8 cellular contexts compared by ENCODE assay signal in genomic region chr12:120530315-120530697, GRCh38. TPM values are rescaled to one million over a fixed set of nuclear protein-coding genes. Genes with fewer than 3 reads are reported as not detected.
A peak's percentile ranks its signal among the peaks of the same experiment; 100 is the strongest.
DNase-seq lines count a peak whose midpoint lies in the region; FAIRE-seq and TF ChIP-seq lines count a peak whose summit lies in the region.
"Not testable (repeated sequence)": the region's sequence is repeated elsewhere in the genome, so short reads cannot be mapped to it uniquely, and the experiment has no call there.

No MANE protein-coding gene starts in this region.

- not testable (repeated sequence) for H3K9me1 ChIP-seq in keratinocyte (ENCODE audit: control insufficient read depth, extremely low read depth, insufficient read depth, low read length)

- FAIRE-seq in keratinocyte (lab: Jason Lieb, UNC): not testable (repeated sequence)

- H3K27ac ChIP-seq in dorsolateral prefrontal cortex (peak overlapping the region in 58 of 59 donors; percentile 77 to 99 (median 93)), keratinocyte (ENCODE audit: control insufficient read depth, insufficient read depth, low read length) (peak overlapping the region; percentile 97), neutrophil (peak overlapping the region; percentile 86)

- not testable (repeated sequence) for DNase-seq in AG10803 (ENCODE audit: low read depth); HFF-Myc (ENCODE audit: extremely low read depth, low read depth); T-helper 2 cell treated with Interferon-gamma antibody and Interleukin-4, amounts not matched to agents 5 μg/mL and 100 μg/mL, for 36 hours (ENCODE audit: low spot score); dorsolateral prefrontal cortex; keratinocyte (ENCODE audit: low read depth, low spot score)

- H3K4me2 ChIP-seq in keratinocyte (ENCODE audit: control insufficient read depth, extremely low read depth, insufficient read depth, low read depth, low read length): peak overlapping the region; percentile 99

- H3K4me1 ChIP-seq in keratinocyte (ENCODE audit: control insufficient read depth, extremely low read depth, insufficient read depth, low read length) (peaks cover 18% of the 10 kb centered on the region), neutrophil (ENCODE audit: control insufficient read depth in 1 of 2, insufficient read depth in 1 of 2, low read depth in 1 of 2, low read length in 1 of 2) (peaks cover 25 to 31% of the 10 kb centered on the region in 2 experiments)

- H3K9me3 ChIP-seq in keratinocyte (ENCODE audit: control insufficient read depth, low read depth, low read length); neutrophil: not testable (repeated sequence)

- peak overlapping the region; percentile 99 for H3K9ac ChIP-seq in keratinocyte (ENCODE audit: control insufficient read depth, extremely low read depth, insufficient read depth, low read length)

- H3K36me3 ChIP-seq in keratinocyte (ENCODE audit: control insufficient read depth in 2 of 2, extremely low read depth in 1 of 2, insufficient read depth in 2 of 2, low read length in 2 of 2); neutrophil: not testable (repeated sequence)

- H2AFZ ChIP-seq in keratinocyte (ENCODE audit: control insufficient read depth, low read length): peak overlapping the region; percentile 95

- not testable (repeated sequence) for H3K36me3 Mint-ChIP-seq in T-helper 2 cell treated with Interferon-gamma antibody and Interleukin-4, amounts not matched to agents 5 μg/mL and 100 μg/mL, for 36 hours (ENCODE audit: low read depth); activated naive CD4-positive, alpha-beta T cell treated with anti-CD3 and anti-CD28 coated beads, Interleukin-2, amount 50 U/mL, for 24 hours; stimulated activated naive CD8-positive, alpha-beta T cell treated with anti-CD3 and anti-CD28 coated beads, Interleukin-15, Interleukin-2, amounts not matched to agents 100 ng/mL and 50 ng/mL, for 24 hours (ENCODE audit: low read depth)

- peak overlapping the region; percentile 91 for H3K4me3 ChIP-seq in AG10803 (ENCODE audit: low read length)
- peak overlapping the region; percentile 93 for H3K4me3 ChIP-seq in HFF-Myc (replicated peaks; ENCODE audit: low read depth, low read length)
- H3K4me3 ChIP-seq in dorsolateral prefrontal cortex: peak overlapping the region in 53 of 59 donors; percentile 62 to 99 (median 88)
- peak overlapping the region; percentile 61 to 98 (median 89) for H3K4me3 ChIP-seq in keratinocyte (ENCODE audit: control insufficient read depth in 2 of 3, extremely low read depth in 1 of 3, insufficient read depth in 2 of 3, low read depth in 1 of 3, low read length in 3 of 3)
- H3K4me3 ChIP-seq in neutrophil (ENCODE audit: low read depth in 1 of 2, low read length in 1 of 2): peak overlapping the region; percentile 95 to 98

- H3K79me2 ChIP-seq in keratinocyte (ENCODE audit: control insufficient read depth, insufficient read depth, low read length): peaks cover 17% of the 10 kb centered on the region

- H3K4me1 Mint-ChIP-seq in T-helper 2 cell treated with Interferon-gamma antibody and Interleukin-4, amounts not matched to agents 5 μg/mL and 100 μg/mL, for 36 hours (ENCODE audit: low read depth): peaks cover 21% of the 10 kb centered on the region
- H3K4me1 Mint-ChIP-seq in activated naive CD4-positive, alpha-beta T cell treated with anti-CD3 and anti-CD28 coated beads, Interleukin-2, amount 50 U/mL, for 24 hours: peaks cover 22% of the 10 kb centered on the region
- peaks cover 22% of the 10 kb centered on the region for H3K4me1 Mint-ChIP-seq in stimulated activated naive CD8-positive, alpha-beta T cell treated with anti-CD3 and anti-CD28 coated beads, Interleukin-15, Interleukin-2, amounts not matched to agents 100 ng/mL and 50 ng/mL, for 24 hours (ENCODE audit: low read depth)

- not testable (repeated sequence) for H3K9me3 Mint-ChIP-seq in T-helper 2 cell treated with Interferon-gamma antibody and Interleukin-4, amounts not matched to agents 5 μg/mL and 100 μg/mL, for 36 hours; activated naive CD4-positive, alpha-beta T cell treated with anti-CD3 and anti-CD28 coated beads, Interleukin-2, amount 50 U/mL, for 24 hours; stimulated activated naive CD8-positive, alpha-beta T cell treated with anti-CD3 and anti-CD28 coated beads, Interleukin-15, Interleukin-2, amounts not matched to agents 100 ng/mL and 50 ng/mL, for 24 hours

- not testable (repeated sequence) for H3K27me3 Mint-ChIP-seq in T-helper 2 cell treated with Interferon-gamma antibody and Interleukin-4, amounts not matched to agents 5 μg/mL and 100 μg/mL, for 36 hours (ENCODE audit: low read depth); activated naive CD4-positive, alpha-beta T cell treated with anti-CD3 and anti-CD28 coated beads, Interleukin-2, amount 50 U/mL, for 24 hours; stimulated activated naive CD8-positive, alpha-beta T cell treated with anti-CD3 and anti-CD28 coated beads, Interleukin-15, Interleukin-2, amounts not matched to agents 100 ng/mL and 50 ng/mL, for 24 hours

- H3K27me3 ChIP-seq in dorsolateral prefrontal cortex; keratinocyte (ENCODE audit: control insufficient read depth, extremely low read depth, insufficient read depth, low read length); neutrophil: not testable (repeated sequence)

- H4K20me1 ChIP-seq in keratinocyte (ENCODE audit: control insufficient read depth, extremely low read depth, insufficient read depth, low read length): not testable (repeated sequence)

- peak overlapping the region; percentile 100 for H3K4me3 Mint-ChIP-seq in T-helper 2 cell treated with Interferon-gamma antibody and Interleukin-4, amounts not matched to agents 5 μg/mL and 100 μg/mL, for 36 hours
- peak overlapping the region; percentile 100 for H3K4me3 Mint-ChIP-seq in activated naive CD4-positive, alpha-beta T cell treated with anti-CD3 and anti-CD28 coated beads, Interleukin-2, amount 50 U/mL, for 24 hours
- H3K4me3 Mint-ChIP-seq in stimulated activated naive CD8-positive, alpha-beta T cell treated with anti-CD3 and anti-CD28 coated beads, Interleukin-15, Interleukin-2, amounts not matched to agents 100 ng/mL and 50 ng/mL, for 24 hours: peak overlapping the region; percentile 100

- intact Hi-C loops in dorsolateral prefrontal cortex (cut with DNase I): not testable (repeated sequence)

- H3K27ac Mint-ChIP-seq in T-helper 2 cell treated with Interferon-gamma antibody and Interleukin-4, amounts not matched to agents 5 μg/mL and 100 μg/mL, for 36 hours: peak overlapping the region; percentile 99
- H3K27ac Mint-ChIP-seq in activated naive CD4-positive, alpha-beta T cell treated with anti-CD3 and anti-CD28 coated beads, Interleukin-2, amount 50 U/mL, for 24 hours; stimulated activated naive CD8-positive, alpha-beta T cell treated with anti-CD3 and anti-CD28 coated beads, Interleukin-15, Interleukin-2, amounts not matched to agents 100 ng/mL and 50 ng/mL, for 24 hours: not testable (repeated sequence)

- dilution Hi-C loops in keratinocyte (cut with MboI; ENCODE audit: extremely low pct_ligation_motif_present, low sequenced_read_pairs): not testable (repeated sequence)

- not testable (repeated sequence) for TF ChIP-seq CTCF in AG10803 (conservative IDR thresholded peaks at IDR 0.05; ENCODE audit: low read length); HFF-Myc (IDR thresholded peaks at IDR 0.05; ENCODE audit: low read depth, low read length, missing control alignments); dorsolateral prefrontal cortex (IDR thresholded peaks at IDR 0.05 in 54 of 56, conservative IDR thresholded peaks at IDR 0.05 in 2 of 56; ENCODE audit: low read depth in 1 of 56, partially characterized antibody in 56 of 56); keratinocyte (optimal IDR thresholded peaks at IDR 0.05 in 1 of 3, IDR thresholded peaks at IDR 0.05 in 1 of 3, conservative IDR thresholded peaks at IDR 0.05 in 1 of 3; ENCODE audit: extremely low read depth in 1 of 3, insufficient read depth in 2 of 3, low read length in 3 of 3); neutrophil (IDR thresholded peaks at IDR 0.05)

RNA-seq across cellular contexts. Expression of gene COQ5, which starts 1.3 kb away (rescaled TPM):
- total RNA-seq in dorsolateral prefrontal cortex: 10 to 100 TPM; 14.4 to 30.4 (median 22.9) TPM
- polyA plus RNA-seq in keratinocyte: 23.9 to 38.7 TPM (median 27.9 TPM) in 3 replicates
- polyA plus RNA-seq in keratinocyte (2011; ENCODE audit: low read depth): 27.6 TPM
- 21.2 and 34.8 TPM in 2 replicates for polyA plus RNA-seq in keratinocyte (2011; cell fraction: cytosol; rRNA removed)
- polyA plus RNA-seq in keratinocyte (2011; cell fraction: nucleus; rRNA removed): 17.6 and 21.7 TPM in 2 replicates
- 25.6 and 25.7 TPM in 2 replicates for polyA plus RNA-seq in keratinocyte (2012; ENCODE audit: low replicate concordance)
- polyA minus RNA-seq in keratinocyte: 10.5 to 16.7 TPM (median 10.8 TPM) in 3 replicates
- polyA minus RNA-seq in keratinocyte (2011; cell fraction: cytosol; rRNA and poly(A)+ RNA removed): 12.9 TPM
- 10.1 and 10.9 TPM in 2 replicates for polyA minus RNA-seq in keratinocyte (2011; cell fraction: nucleus; rRNA and poly(A)+ RNA removed)

RNA-seq across cellular contexts. Expression of gene RNF10, which starts 3.9 kb away (rescaled TPM):
- total RNA-seq in dorsolateral prefrontal cortex: 100 to 1,000 TPM; 177 to 288 (median 215) TPM
- polyA plus RNA-seq in keratinocyte: 55.3 to 160 TPM (median 60.3 TPM) in 3 replicates
- polyA plus RNA-seq in keratinocyte (2011; ENCODE audit: low read depth): 117 TPM
- 111 and 126 TPM in 2 replicates for polyA plus RNA-seq in keratinocyte (2011; cell fraction: cytosol; rRNA removed)
- polyA plus RNA-seq in keratinocyte (2011; cell fraction: nucleus; rRNA removed): 127 and 134 TPM in 2 replicates
- polyA plus RNA-seq in keratinocyte (2012; ENCODE audit: low replicate concordance): 146 and 149 TPM in 2 replicates
- polyA minus RNA-seq in keratinocyte: 160 to 215 TPM (median 165 TPM) in 3 replicates
- 150 TPM for polyA minus RNA-seq in keratinocyte (2011; cell fraction: cytosol; rRNA and poly(A)+ RNA removed)
- polyA minus RNA-seq in keratinocyte (2011; cell fraction: nucleus; rRNA and poly(A)+ RNA removed): 58.6 and 87.3 TPM in 2 replicates

RNA-seq across cellular contexts. Expression of gene DYNLL1, which starts 34.4 kb away (rescaled TPM):
- total RNA-seq in dorsolateral prefrontal cortex: 100 to 1,000 TPM; 262 to 795 (median 615) TPM
- 636 to 744 TPM (median 716 TPM) in 3 replicates for polyA plus RNA-seq in keratinocyte
- polyA plus RNA-seq in keratinocyte (2011; ENCODE audit: low read depth): 930 TPM
- polyA plus RNA-seq in keratinocyte (2011; cell fraction: cytosol; rRNA removed): 714 and 1,036 TPM in 2 replicates
- 242 and 323 TPM in 2 replicates for polyA plus RNA-seq in keratinocyte (2011; cell fraction: nucleus; rRNA removed)
- polyA plus RNA-seq in keratinocyte (2012; ENCODE audit: low replicate concordance): 789 and 1,036 TPM in 2 replicates
- polyA minus RNA-seq in keratinocyte: 151 to 237 TPM (median 177 TPM) in 3 replicates
- polyA minus RNA-seq in keratinocyte (2011; cell fraction: cytosol; rRNA and poly(A)+ RNA removed): 253 TPM
- 42.6 and 45.2 TPM in 2 replicates for polyA minus RNA-seq in keratinocyte (2011; cell fraction: nucleus; rRNA and poly(A)+ RNA removed)

RNA-seq across cellular contexts. Expression of gene POP5, which starts 50.9 kb away (rescaled TPM):
- 10 to 100 TPM; 18.5 to 43.3 (median 29.0) TPM for total RNA-seq in dorsolateral prefrontal cortex
- polyA plus RNA-seq in keratinocyte: 94.4 to 105 TPM (median 102 TPM) in 3 replicates
- 22.2 TPM for polyA plus RNA-seq in keratinocyte (2011; ENCODE audit: low read depth)
- polyA plus RNA-seq in keratinocyte (2011; cell fraction: cytosol; rRNA removed): 86.1 and 106 TPM in 2 replicates
- polyA plus RNA-seq in keratinocyte (2011; cell fraction: nucleus; rRNA removed): 104 and 109 TPM in 2 replicates
- 49.0 and 60.6 TPM in 2 replicates for polyA plus RNA-seq in keratinocyte (2012; ENCODE audit: low replicate concordance)
- polyA minus RNA-seq in keratinocyte: 18.5 to 48.3 TPM (median 29.1 TPM) in 3 replicates
- polyA minus RNA-seq in keratinocyte (2011; cell fraction: cytosol; rRNA and poly(A)+ RNA removed): 38.0 TPM
- polyA minus RNA-seq in keratinocyte (2011; cell fraction: nucleus; rRNA and poly(A)+ RNA removed): 12.7 and 13.5 TPM in 2 replicates
